Comparison of ENCODE assay signal across 8 cellular contexts in genomic region chr17:42774066-42774750, GRCh38. TPM values are rescaled to one million over a fixed set of nuclear protein-coding genes. Genes with fewer than 3 reads are reported as not detected.
DNase-seq lines count a peak whose midpoint lies in the region; ATAC-seq, FAIRE-seq and TF ChIP-seq lines count a peak whose summit lies in the region.

No MANE protein-coding gene starts in this region.

- POLR2A ChIA-PET in T-cell (lab: Charles Lee): interaction anchor here in 1 of 2 donors (0.6 to 0.9 kb wide), 2 partner anchors 50 to 164 kb away, joined by 3 to 4 read pairs; partner anchors contain the start of genes BECN1 and TUBG1

- TF ChIP-seq POLR2A in H54 (IDR thresholded peaks at IDR 0.05; ENCODE audit: low read depth, low read length): no peak

- no peaks in the 10 kb centered on the region for H3K9me3 ChIP-seq in skeletal muscle satellite cell (replicated peaks; ENCODE audit: low read length)

- H3K9ac ChIP-seq in skeletal muscle satellite cell (ENCODE audit: low read depth, low read length): peak overlapping the region; percentile 90

- H3K36me3 Mint-ChIP-seq in T-cell: peaks cover 30% of the 10 kb centered on the region

- peaks cover 11% of the 10 kb centered on the region for H3K4me1 ChIP-seq in foreskin keratinocyte
- H3K4me1 ChIP-seq in skeletal muscle satellite cell (ENCODE audit: control insufficient read depth, insufficient read depth, low read length): peaks cover 24% of the 10 kb centered on the region

- H3K4me3 Mint-ChIP-seq in T-cell: peak overlapping the region; percentile 98 to 99 (median 98)

- peak overlapping the region; percentile 97 to 98 for H3K27ac Mint-ChIP-seq in T-cell

- no peaks in the 10 kb centered on the region for H3K27me3 ChIP-seq in foreskin keratinocyte
- no peaks in the 10 kb centered on the region for H3K27me3 ChIP-seq in skeletal muscle satellite cell (ENCODE audit: control insufficient read depth, insufficient read depth, low read length)

- H3K27ac ChIP-seq in foreskin keratinocyte: peak overlapping the region; percentile 81

- no peaks in the 10 kb centered on the region for H3K9me3 Mint-ChIP-seq in T-cell

- H3K27me3 Mint-ChIP-seq in T-cell: peaks cover 0 to under 1% of the 10 kb centered on the region in 2 donors

- peaks cover 25 to 32% (median 29%) of the 10 kb centered on the region in 3 donors for H3K4me1 Mint-ChIP-seq in T-cell

- peak overlapping the region; percentile 85 for H3K4me3 ChIP-seq in skeletal muscle satellite cell (ENCODE audit: low read length)

- no peak for FAIRE-seq in H54 (lab: Jason Lieb, UNC)

- ATAC-seq in T-cell (replicated peaks in 1 of 4): no peak
- no peak for ATAC-seq in foreskin keratinocyte
- no peak for ATAC-seq in HG03457 (IDR thresholded peaks at IDR 0.05; ENCODE audit: unreplicated experiment)
- ATAC-seq in HG03342 (IDR thresholded peaks at IDR 0.05; ENCODE audit: unreplicated experiment): no peak
- ATAC-seq in GM21423 (IDR thresholded peaks at IDR 0.05; ENCODE audit: unreplicated experiment): no peak

- no peak for TF ChIP-seq CTCF in foreskin keratinocyte (conservative IDR thresholded peaks at IDR 0.05)

- peak; percentile 60 for DNase-seq in H54 (ENCODE audit: insufficient read length, low spot score)
- no peak for DNase-seq in T-cell
- no peak for DNase-seq in foreskin keratinocyte
- no peak for DNase-seq in NCI-H1436 treated with DMSO at 0.1 percent for 48 hours (lab: John Stamatoyannopoulos, UW)

- CTCF ChIA-PET in T-cell (lab: Charles Lee): interaction anchor here (0.5 to 2.3 kb wide), 9 partner anchors 11 to 710 kb away, joined by 3 to 10 read pairs (median 4); partner anchors contain the start of genes BECN1 (in 2 of the 2), BRCA1 (in 1 of the 2), DHX8 (in 1 of the 2) and RPL27 (in 1 of the 2)

- peaks cover 24% of the 10 kb centered on the region for H3K36me3 ChIP-seq in skeletal muscle satellite cell (ENCODE audit: insufficient read depth, low read length)

- peak overlapping the region; percentile 91 for H3K4me2 ChIP-seq in skeletal muscle satellite cell (ENCODE audit: low read length)

RNA-seq across cellular contexts. Expression of gene VPS25, which starts 1.0 kb away (rescaled TPM):
- 10 to 100 TPM; 34.7 to 42.5 (median 38.7) TPM for total RNA-seq in T-cell
- total RNA-seq in foreskin keratinocyte: 95.3 and 100 TPM in 2 replicates
- polyA plus RNA-seq in foreskin keratinocyte: 139 and 143 TPM in 2 replicates
- 73.3 and 78.2 TPM in 2 replicates for total RNA-seq in skeletal muscle satellite cell (2012; rRNA removed)

RNA-seq across cellular contexts. Expression of gene WNK4, which starts 6.2 kb away (rescaled TPM):
- 1 to 10 TPM in 1 of 5 donors, under 1 TPM in 3, not detected in 1; 0.38 to 1.3 (median 0.60) TPM for total RNA-seq in T-cell
- total RNA-seq in foreskin keratinocyte: 0.24 and 0.28 TPM in 2 replicates
- polyA plus RNA-seq in foreskin keratinocyte: 0.23 and 0.25 TPM in 2 replicates
- 0.76 and 2.0 TPM in 2 replicates for total RNA-seq in skeletal muscle satellite cell (2012; rRNA removed)

RNA-seq across cellular contexts. Expression of gene RAMP2, which starts 13.2 kb away (rescaled TPM):
- total RNA-seq in T-cell (not detected), foreskin keratinocyte (not detected in 2 replicates)
- 0.13 and 0.21 TPM in 2 replicates for polyA plus RNA-seq in foreskin keratinocyte
- total RNA-seq in skeletal muscle satellite cell (2012; rRNA removed): 1.5 TPM in 1 of 2 replicates, not detected in the other

RNA-seq across cellular contexts. Expression of gene COA3, which starts 24.3 kb away (rescaled TPM):
- total RNA-seq in T-cell: 10 to 100 TPM in 4 of 5 donors, 1 to 10 TPM in 1; 7.9 to 32.4 (median 29.8) TPM
- total RNA-seq in foreskin keratinocyte: 80.0 and 84.1 TPM in 2 replicates
- polyA plus RNA-seq in foreskin keratinocyte: 114 and 116 TPM in 2 replicates
- total RNA-seq in skeletal muscle satellite cell (2012; rRNA removed): 53.2 and 55.9 TPM in 2 replicates

RNA-seq across cellular contexts. Expression of gene CNTD1, which starts 24.5 kb away (rescaled TPM):
- total RNA-seq in T-cell: not detected
- not detected in 2 replicates for total RNA-seq in foreskin keratinocyte
- polyA plus RNA-seq in foreskin keratinocyte: 0.02 and 0.06 TPM in 2 replicates
- total RNA-seq in skeletal muscle satellite cell (2012; rRNA removed): under 0.01 TPM in 1 of 2 replicates, not detected in the other
